In the genomic region with DNA sequence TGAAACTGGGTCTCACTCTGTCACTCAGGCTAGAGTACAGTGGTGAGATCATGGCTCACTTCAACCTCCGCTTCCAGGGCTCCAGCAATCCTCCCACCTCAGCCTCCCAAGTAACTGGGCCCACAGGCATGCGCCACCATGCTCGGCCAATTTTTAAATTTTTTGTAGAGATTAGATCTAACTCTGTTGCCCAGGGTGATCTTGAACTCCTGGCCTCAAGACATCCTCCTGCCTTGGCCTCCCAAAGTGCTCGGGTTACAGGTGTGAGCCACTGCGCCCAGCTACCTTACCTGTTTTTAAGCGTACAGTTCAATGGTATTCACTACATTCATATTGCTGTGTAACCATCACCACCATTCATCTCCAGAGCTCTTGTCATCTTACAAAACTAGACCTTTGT, we compare ENCODE assay signal across 34 cellular contexts.
"Had no signal": no experiment of that assay in that cellular context is flagged by ENCODE, and none has a peak within 500 bp of the region (broad histone marks: within the 10 kb centered on the region; RNA-seq: fewer than 3 reads in every experiment).

No MANE protein-coding gene starts in this region.

- H3K36me3 ChIP-seq: MG63 had no signal

- H3K4me3 ChIP-seq: MG63 had no signal

- DNase-seq: Karpas-422, Kasumi-1, MG63, MM.1S, MV-4-11, NCI-H1048, NCI-H1092, NCI-H1092 treated with DMSO at 0.1 percent for 48 hours, NCI-H1105, NCI-H1105 treated with DMSO at 0.1 percent for 48 hours, NCI-H1417, NCI-H1417 treated with DMSO at 0.1 percent for 48 hours, NCI-H1436, NCI-H1436 treated with DMSO at 0.1 percent for 48 hours, NCI-H146, NCI-H1694, NCI-H1694 treated with DMSO at 0.1 percent for 48 hours, NCI-H187, NCI-H187 treated with DMSO at 0.1 percent for 48 hours, NCI-H1930, NCI-H2029, NCI-H2029 treated with DMSO at 0.1 percent for 48 hours, NCI-H2081, NCI-H2081 treated with DMSO at 0.1 percent for 48 hours, NCI-H2107, NCI-H2171, NCI-H2171 treated with DMSO at 0.1 percent for 48 hours, NCI-H2227 treated with DMSO at 0.1 percent for 48 hours, NCI-H226, NCI-H345, NCI-H446, NCI-H446 treated with DMSO at 0.1 percent for 48 hours, NCI-H510A, NCI-H510A treated with DMSO at 0.1 percent for 48 hours had no signal

- H3K9me3 ChIP-seq: MG63 had no signal

- H3K27me3 ChIP-seq: MG63 had no signal
